In the genomic region with DNA sequence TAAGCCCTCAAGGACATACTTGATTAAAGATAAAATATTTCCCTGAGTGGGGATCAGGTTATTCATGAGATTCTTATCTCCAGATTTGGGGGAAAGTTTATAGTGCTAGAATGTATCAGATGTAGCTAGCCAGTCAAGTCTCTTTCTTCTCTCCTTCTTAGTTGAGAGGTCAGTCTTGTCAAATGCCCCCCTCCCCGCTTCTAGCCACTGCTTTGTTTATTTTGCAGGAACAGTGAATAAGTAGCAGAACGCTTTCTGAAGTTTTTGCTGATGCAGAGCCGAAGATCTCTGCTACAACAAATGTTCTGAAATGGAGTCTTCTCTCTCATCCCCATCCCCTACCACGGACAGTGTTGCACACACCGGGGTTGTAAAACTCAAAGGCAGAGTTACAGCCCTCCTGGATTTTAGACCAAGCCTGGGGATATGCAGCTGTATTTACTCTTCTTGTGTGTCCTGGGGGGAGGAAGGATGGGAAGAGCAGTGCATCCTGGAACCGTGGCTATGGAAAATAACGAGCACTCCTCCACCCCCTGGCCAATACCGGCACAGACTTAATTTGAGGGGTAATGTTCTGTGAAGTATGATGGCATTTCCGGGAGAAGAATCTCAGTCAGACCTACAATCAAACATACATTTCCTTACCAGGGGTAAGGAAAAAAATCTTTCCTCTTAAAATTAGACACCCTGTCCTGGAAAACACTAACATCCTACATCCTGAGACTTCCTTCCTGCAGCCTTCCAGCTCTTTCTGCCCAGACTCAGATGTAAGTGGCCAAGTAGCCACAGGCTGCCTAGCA, we compare ENCODE assay signal across 1 cellular context.
TF ChIP-seq lines count a peak whose summit lies in the region.

No MANE protein-coding gene starts in this region.

TF ChIP-seq in K562, 482 proteins besides CTCF, POLR2A, EP300 and RAD21:
- TF ChIP-seq SMAD3 (CRISPR knock-in tag; conservative IDR thresholded peaks at IDR 0.05) (no peak), DPF2 (IDR thresholded peaks at IDR 0.05) (no peak), ELF1 (tag; IDR thresholded peaks at IDR 0.05) (no peak), HMGN3 (IDR thresholded peaks at IDR 0.05; ENCODE audit: borderline replicate concordance, extremely low read depth, insufficient read length, low read depth, low read length) (no peak), HOXB6 (CRISPR knock-in tag; IDR thresholded peaks at IDR 0.05; ENCODE audit: borderline replicate concordance) (no peak), ZNF224 (CRISPR knock-in tag; IDR thresholded peaks at IDR 0.05) (no peak), CBFB (CRISPR knock-in tag; IDR thresholded peaks at IDR 0.05) (no peak), ASH1L (IDR thresholded peaks at IDR 0.05; ENCODE audit: borderline replicate concordance, low read depth, partially characterized antibody) (no peak)
